In the genomic region with DNA sequence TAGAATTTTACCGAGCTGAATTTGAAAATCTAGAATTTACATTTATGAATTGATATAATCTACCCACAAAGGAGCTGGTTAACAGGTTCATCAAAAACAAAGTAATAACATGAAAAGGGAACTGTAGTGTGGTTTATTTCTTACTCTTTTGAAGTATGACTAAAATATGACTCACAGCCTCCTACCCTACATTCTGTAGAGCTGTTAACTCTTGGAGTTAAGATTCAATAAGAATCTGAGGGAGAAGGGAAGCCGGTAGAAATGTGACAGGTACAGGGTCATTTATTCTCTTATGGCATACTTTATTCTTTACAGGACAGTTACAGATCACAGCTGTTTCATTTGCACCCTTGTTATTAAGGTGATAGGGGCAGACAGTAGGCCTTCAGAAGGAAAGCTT, we compare ENCODE assay signal across 15 cellular contexts.
A peak's percentile ranks its signal among the peaks of the same experiment; 100 is the strongest.
DNase-seq lines count a peak whose midpoint lies in the region; ATAC-seq and TF ChIP-seq lines count a peak whose summit lies in the region.
"Had no signal": no experiment of that assay in that cellular context is flagged by ENCODE, and none has a peak within 500 bp of the region (broad histone marks: within the 10 kb centered on the region; RNA-seq: fewer than 3 reads in every experiment).

No MANE protein-coding gene starts in this region.

- POLR2A ChIA-PET in activated CD4-positive, alpha-beta T cell treated with anti-CD3 and anti-CD28 coated beads for 36 hours (lab: Charles Lee) = no interaction called here
- POLR2A ChIA-PET in activated CD4-positive, alpha-beta T cell treated with anti-CD3 and anti-CD28 coated beads, Interleukin-2, amount 10 ng/mL, durations not matched to agents 7 days and 5 days (lab: Charles Lee) = no interaction called here

- H3K79me2 ChIP-seq in Karpas-422 (ENCODE audit: low read length) = no peaks in the 10 kb centered on the region

- no peaks in the 10 kb centered on the region for H3K27me3 Mint-ChIP-seq in activated CD4-positive, alpha-beta T cell treated with anti-CD3 and anti-CD28 coated beads for 36 hours
- H3K27me3 Mint-ChIP-seq in activated CD4-positive, alpha-beta T cell treated with anti-CD3 and anti-CD28 coated beads, Interleukin-2, amount 10 ng/mL, durations not matched to agents 7 days and 5 days = no peaks in the 10 kb centered on the region
- H3K27me3 Mint-ChIP-seq: activated naive CD8-positive, alpha-beta T cell treated with anti-CD3 and anti-CD28 coated beads for 36 hours; dendritic cell treated with granulocyte-macrophage colony-stimulating factor and Interleukin-4, amounts not matched to agents 40 ng/mL and 50 ng/mL, for 4 days had no signal

- CTCF ChIA-PET in activated CD4-positive, alpha-beta T cell treated with anti-CD3 and anti-CD28 coated beads for 36 hours (lab: Charles Lee) = no interaction called here
- CTCF ChIA-PET in activated CD4-positive, alpha-beta T cell treated with anti-CD3 and anti-CD28 coated beads, Interleukin-2, amount 10 ng/mL, durations not matched to agents 7 days and 5 days (lab: Charles Lee) = no interaction called here

- DNase-seq in activated CD4-positive, alpha-beta T cell treated with anti-CD3 and anti-CD28 coated beads for 36 hours = no peak
- no peak for DNase-seq in activated CD4-positive, alpha-beta T cell treated with anti-CD3 and anti-CD28 coated beads, Interleukin-2, amount 10 ng/mL, durations not matched to agents 7 days and 5 days
- DNase-seq in RWPE2 (ENCODE audit: low spot score) (no peak), fibroblast of pulmonary artery (ENCODE audit: low read depth) (peak; percentile 16), stromal cell of bone marrow (ENCODE audit: low read depth) (peak; percentile 13), Karpas-422 (no peak)
- DNase-seq in stimulated activated CD4-positive, alpha-beta T cell treated with anti-CD3 and anti-CD28 coated beads, Interleukin-12 subunit alpha, Interleukin-12 subunit beta, amount 100 ng/mL, for 4 hours = no peak
- DNase-seq in stimulated activated naive CD4-positive, alpha-beta T cell treated with Interleukin-2 at 50 U/mL for 16 hours (lab: John Stamatoyannopoulos, UW) = no peak
- DNase-seq: activated naive CD8-positive, alpha-beta T cell treated with anti-CD3 and anti-CD28 coated beads for 36 hours; glutamatergic neuron; left ventricle myocardium inferior; MM.1S; NCI-H446 treated with DMSO at 0.1 percent for 48 hours; upper lobe of left lung had no signal

- no peak overlapping the region for H3K9ac ChIP-seq in Karpas-422 (ENCODE audit: low read length)

- H3K27ac Mint-ChIP-seq in activated CD4-positive, alpha-beta T cell treated with anti-CD3 and anti-CD28 coated beads for 36 hours = no peak overlapping the region
- no peak overlapping the region for H3K27ac Mint-ChIP-seq in activated CD4-positive, alpha-beta T cell treated with anti-CD3 and anti-CD28 coated beads, Interleukin-2, amount 10 ng/mL, durations not matched to agents 7 days and 5 days
- H3K27ac Mint-ChIP-seq: activated naive CD8-positive, alpha-beta T cell treated with anti-CD3 and anti-CD28 coated beads for 36 hours; dendritic cell treated with granulocyte-macrophage colony-stimulating factor and Interleukin-4, amounts not matched to agents 40 ng/mL and 50 ng/mL, for 4 days had no signal

- no peak overlapping the region for H3K4me2 ChIP-seq in Karpas-422 (ENCODE audit: low read depth, low read length, poor library complexity, severe bottlenecking)

- H3K4me3 ChIP-seq in RWPE2 (ENCODE audit: severe bottlenecking) (no peak overlapping the region), fibroblast of pulmonary artery (replicated peaks; ENCODE audit: low read depth, low read length) (no peak overlapping the region), Karpas-422 (ENCODE audit: low read length) (no peak overlapping the region)
- H3K4me3 ChIP-seq: left ventricle myocardium inferior, upper lobe of left lung had no signal

- H4K20me1 ChIP-seq in Karpas-422 (ENCODE audit: insufficient read depth, low read depth, low read length) = no peaks in the 10 kb centered on the region

- H3K4me1 ChIP-seq in RWPE2 (ENCODE audit: insufficient read depth, poor library complexity, severe bottlenecking) (no peaks in the 10 kb centered on the region), Karpas-422 (ENCODE audit: low read length) (no peaks in the 10 kb centered on the region)
- H3K4me1 ChIP-seq: left ventricle myocardium inferior, upper lobe of left lung had no signal

- H3K27me3 ChIP-seq in RWPE2 (ENCODE audit: insufficient read depth, poor library complexity, severe bottlenecking) (no peaks in the 10 kb centered on the region), Karpas-422 (ENCODE audit: low read length) (no peaks in the 10 kb centered on the region)
- H3K27me3 ChIP-seq: upper lobe of left lung had no signal

- ATAC-seq in activated CD4-positive, alpha-beta T cell treated with anti-CD3 and anti-CD28 coated beads for 36 hours = peak; percentile 42
- ATAC-seq in RWPE2 (ENCODE audit: low read depth) = peak; percentile 54

- TF ChIP-seq CTCF in RWPE2 (IDR thresholded peaks at IDR 0.05; ENCODE audit: poor library complexity, severe bottlenecking) (no peak), fibroblast of pulmonary artery (IDR thresholded peaks at IDR 0.05; ENCODE audit: low read length, missing control alignments) (no peak)

- H3K36me3 ChIP-seq in RWPE2 (ENCODE audit: low read depth) (no peaks in the 10 kb centered on the region), Karpas-422 (ENCODE audit: insufficient read depth, low read length) (no peaks in the 10 kb centered on the region)
- H3K36me3 ChIP-seq: left ventricle myocardium inferior, upper lobe of left lung had no signal

- H3K27ac ChIP-seq in RWPE2 (ENCODE audit: poor library complexity, severe bottlenecking) = no peak overlapping the region
- no peak overlapping the region for H3K27ac ChIP-seq in Karpas-422 (ENCODE audit: low read length)
- H3K27ac ChIP-seq: left ventricle myocardium inferior, upper lobe of left lung had no signal

- no peaks in the 10 kb centered on the region for H3K4me1 Mint-ChIP-seq in activated CD4-positive, alpha-beta T cell treated with anti-CD3 and anti-CD28 coated beads for 36 hours
- H3K4me1 Mint-ChIP-seq in activated CD4-positive, alpha-beta T cell treated with anti-CD3 and anti-CD28 coated beads, Interleukin-2, amount 10 ng/mL, durations not matched to agents 7 days and 5 days = no peaks in the 10 kb centered on the region
- H3K4me1 Mint-ChIP-seq: activated naive CD8-positive, alpha-beta T cell treated with anti-CD3 and anti-CD28 coated beads for 36 hours had no signal

- peaks cover 1% of the 10 kb centered on the region for H3K9me3 Mint-ChIP-seq in activated CD4-positive, alpha-beta T cell treated with anti-CD3 and anti-CD28 coated beads for 36 hours (ENCODE audit: low read depth)
- no peaks in the 10 kb centered on the region for H3K9me3 Mint-ChIP-seq in activated CD4-positive, alpha-beta T cell treated with anti-CD3 and anti-CD28 coated beads, Interleukin-2, amount 10 ng/mL, durations not matched to agents 7 days and 5 days
- H3K9me3 Mint-ChIP-seq: dendritic cell treated with granulocyte-macrophage colony-stimulating factor and Interleukin-4, amounts not matched to agents 40 ng/mL and 50 ng/mL, for 4 days had no signal

- H3K9me3 ChIP-seq in RWPE2 (ENCODE audit: severe bottlenecking) (no peaks in the 10 kb centered on the region), Karpas-422 (ENCODE audit: low read length) (peaks cover 33% of the 10 kb centered on the region; the same call in 1 of the 2 replicates)
- H3K9me3 ChIP-seq: left ventricle myocardium inferior, upper lobe of left lung had no signal

- no peak overlapping the region for H2AFZ ChIP-seq in Karpas-422 (ENCODE audit: low read length)

- no peaks in the 10 kb centered on the region for H3K9me2 ChIP-seq in Karpas-422 (replicated peaks; ENCODE audit: insufficient read depth, low read length)

- no peaks in the 10 kb centered on the region for H3K36me3 Mint-ChIP-seq in activated CD4-positive, alpha-beta T cell treated with anti-CD3 and anti-CD28 coated beads for 36 hours (ENCODE audit: low read depth)
- no peaks in the 10 kb centered on the region for H3K36me3 Mint-ChIP-seq in activated CD4-positive, alpha-beta T cell treated with anti-CD3 and anti-CD28 coated beads, Interleukin-2, amount 10 ng/mL, durations not matched to agents 7 days and 5 days (ENCODE audit: low read depth)
- H3K36me3 Mint-ChIP-seq: activated naive CD8-positive, alpha-beta T cell treated with anti-CD3 and anti-CD28 coated beads for 36 hours had no signal

- H3K4me3 Mint-ChIP-seq in activated CD4-positive, alpha-beta T cell treated with anti-CD3 and anti-CD28 coated beads for 36 hours = no peak overlapping the region
- H3K4me3 Mint-ChIP-seq in activated CD4-positive, alpha-beta T cell treated with anti-CD3 and anti-CD28 coated beads, Interleukin-2, amount 10 ng/mL, durations not matched to agents 7 days and 5 days = no peak overlapping the region
- H3K4me3 Mint-ChIP-seq: activated naive CD8-positive, alpha-beta T cell treated with anti-CD3 and anti-CD28 coated beads for 36 hours; dendritic cell treated with granulocyte-macrophage colony-stimulating factor and Interleukin-4, amounts not matched to agents 40 ng/mL and 50 ng/mL, for 4 days had no signal

- intact Hi-C loops in activated CD4-positive, alpha-beta T cell treated with anti-CD3 and anti-CD28 coated beads for 36 hours (cut with DNase I, micrococcal nuclease) = no loop called here

Comparison
In these comparisons a context has a peak if more than half of its experiments do, and no peak if none do; other contexts are left out.
1. DNase-seq: peak in fibroblast of pulmonary artery (single experiment) and stromal cell of bone marrow (single experiment); none in activated CD4-positive, alpha-beta T cell treated with anti-CD3 and anti-CD28 coated beads for 36 hours (single experiment), activated CD4-positive, alpha-beta T cell treated with anti-CD3 and anti-CD28 coated beads, Interleukin-2, amount 10 ng/mL, durations not matched to agents 7 days and 5 days (single experiment), RWPE2 (single experiment), stimulated activated CD4-positive, alpha-beta T cell treated with anti-CD3 and anti-CD28 coated beads, Interleukin-12 subunit alpha, Interleukin-12 subunit beta, amount 100 ng/mL, for 4 hours (single experiment), stimulated activated naive CD4-positive, alpha-beta T cell treated with Interleukin-2 at 50 U/mL for 16 hours (single experiment) and Karpas-422 (single experiment).